In genomic region chr12:59744564-59744963, GRCh38 we compare ENCODE assay signal across 26 cellular contexts.
"Had no signal": no experiment of that assay in that cellular context is flagged by ENCODE, and none has a peak within 500 bp of the region (broad histone marks: within the 10 kb centered on the region; RNA-seq: fewer than 3 reads in every experiment).

No MANE protein-coding gene starts in this region.

- H3K27me3 ChIP-seq: adrenal gland, body of pancreas, colonic mucosa, dorsolateral prefrontal cortex had no signal

- DNase-seq: activated CD4-positive, alpha-beta memory T cell treated with anti-CD3 and anti-CD28 coated beads for 36 hours; activated CD4-positive, alpha-beta T cell treated with anti-CD3 and anti-CD28 coated beads for 36 hours; activated CD4-positive, alpha-beta T cell treated with anti-CD3 and anti-CD28 coated beads, Interleukin-2, amount 10 ng/mL, durations not matched to agents 24 days and 14 days; activated CD4-positive, CD25-positive, alpha-beta regulatory T cell; activated CD4-positive, CD25-positive, alpha-beta regulatory T cell treated with anti-CD3 and anti-CD28 coated beads, Interleukin-2, amount 50 U/mL, for 72 hours; activated CD8-positive, alpha-beta memory T cell treated with anti-CD3 and anti-CD28 coated beads, Interleukin-2, amount 10 ng/mL, durations not matched to agents 7 days and 5 days; activated CD8-positive, alpha-beta memory T cell treated with anti-CD3 and anti-CD28 coated beads, Interleukin-2, amount 50 U/mL, for 4 hours; activated CD8-positive, alpha-beta T cell treated with anti-CD3 and anti-CD28 coated beads, Interleukin-2, amount 10 ng/mL, durations not matched to agents 7 days and 5 days; activated effector memory CD4-positive, alpha-beta T cell treated with anti-CD3 and anti-CD28 coated beads, Interleukin-2, amount 50 U/mL, for 16 hours; activated naive CD4-positive, alpha-beta T cell treated with anti-CD3 and anti-CD28 coated beads for 36 hours; activated naive CD8-positive, alpha-beta T cell treated with anti-CD3 and anti-CD28 coated beads for 36 hours; activated naive CD8-positive, alpha-beta T cell treated with anti-CD3 and anti-CD28 coated beads, Interleukin-2, amount 50 U/mL, for 24 hours; activated T-cell treated with anti-CD3 and anti-CD28 coated beads, Interleukin-2, amount 50 U/mL, for 1 hour; activated T-cell treated with anti-CD3 and anti-CD28 coated beads, Interleukin-2, amount 50 U/mL, for 48 hours; adrenal gland; amygdala; body of pancreas; central memory CD4-positive, alpha-beta T cell; cerebellar nuclear complex; colonic mucosa; dorsolateral prefrontal cortex; effector memory CD4-positive, alpha-beta T cell; endodermal cell; foreskin fibroblast; T-helper 2 cell had no signal

- H3K27ac ChIP-seq: adrenal gland, body of pancreas, colonic mucosa, dorsolateral prefrontal cortex had no signal

- H3K9me3 ChIP-seq: adrenal gland, body of pancreas, colonic mucosa had no signal

- H3K4me1 ChIP-seq: adrenal gland, body of pancreas, colonic mucosa had no signal

- ATAC-seq: activated CD4-positive, alpha-beta T cell treated with anti-CD3 and anti-CD28 coated beads for 36 hours; activated CD8-positive, alpha-beta memory T cell treated with anti-CD3 and anti-CD28 coated beads, Interleukin-2, amount 10 ng/mL, durations not matched to agents 7 days and 5 days; activated CD8-positive, alpha-beta T cell treated with anti-CD3 and anti-CD28 coated beads, Interleukin-2, amount 10 ng/mL, durations not matched to agents 7 days and 5 days; activated naive CD8-positive, alpha-beta T cell treated with anti-CD3 and anti-CD28 coated beads, Interleukin-2, amount 50 U/mL, for 24 hours; body of pancreas; esophagus mucosa had no signal

- H3K36me3 ChIP-seq: adrenal gland, colonic mucosa had no signal

- H3K4me3 ChIP-seq: adrenal gland, body of pancreas, colonic mucosa, dorsolateral prefrontal cortex had no signal
